In the genomic region with DNA sequence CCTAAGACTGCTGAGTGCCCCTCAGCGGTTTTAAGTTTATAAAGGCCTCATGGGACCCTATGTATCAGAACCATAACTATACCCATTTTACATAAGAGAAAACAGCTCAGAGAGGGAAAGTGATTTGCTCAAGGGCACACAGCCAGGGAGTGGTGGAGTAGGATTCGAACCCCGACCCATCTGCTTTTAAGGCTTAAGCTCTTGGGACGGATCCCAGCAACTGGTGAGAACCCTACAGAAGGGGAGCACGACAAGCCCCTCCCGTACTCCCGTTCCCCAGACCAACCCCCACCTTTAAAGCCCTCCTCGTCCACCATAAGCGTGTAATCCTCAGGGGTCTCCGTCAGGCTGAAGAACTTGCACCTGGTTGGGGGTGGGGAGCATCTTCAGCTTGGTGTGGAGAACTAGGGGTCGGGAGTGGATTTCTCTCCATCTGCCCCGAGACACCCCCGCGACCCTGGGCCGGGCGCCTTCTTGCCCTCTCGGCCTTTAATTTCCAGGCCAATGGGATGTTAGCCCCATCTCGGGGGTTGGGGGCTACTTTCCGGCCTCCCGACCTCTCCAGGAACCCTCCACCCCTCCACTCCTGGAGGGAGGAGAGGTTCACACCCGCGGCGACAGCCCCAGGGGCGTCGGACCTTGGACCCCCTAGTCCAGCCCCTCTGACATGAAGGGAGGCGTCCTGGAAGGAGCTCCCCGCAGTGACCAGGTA, we compare ENCODE assay signal across 8 cellular contexts. TPM values are rescaled to one million over a fixed set of nuclear protein-coding genes. Genes with fewer than 3 reads are reported as not detected.
DNase-seq lines count a peak whose midpoint lies in the region; ATAC-seq and TF ChIP-seq lines count a peak whose summit lies in the region.

No MANE protein-coding gene starts in this region.

- peaks cover 5% of the 10 kb centered on the region; the same call in 1 of the 2 replicates for H3F3A ChIP-seq in SU-DHL-6 (ENCODE audit: insufficient read depth)

- H3K36me3 ChIP-seq in SU-DHL-6 (ENCODE audit: low read length) (no peaks in the 10 kb centered on the region), fibroblast of lung (ENCODE audit: control insufficient read depth, insufficient read depth, low read length) (peaks cover 4% of the 10 kb centered on the region), psoas muscle (ENCODE audit: insufficient read depth in 1 of 2, low read depth in 1 of 2) (peaks cover 0 to 13% of the 10 kb centered on the region in 2 donors)

- DNase-seq in fibroblast of lung (ENCODE audit: low read depth in 2 of 2): no peak
- DNase-seq in psoas muscle: no peak
- no peak for DNase-seq in DMS53 treated with DMSO at 0.1 percent for 48 hours (lab: John Stamatoyannopoulos, UW; ENCODE audit: unreplicated experiment)
- DNase-seq in SIG-M5 treated with dmso at 0.1 percent for 504 hours (lab: John Stamatoyannopoulos, UW; ENCODE audit: unreplicated experiment): no peak
- DNase-seq in 8988T: no peak
- no peak for DNase-seq in posterior cingulate gyrus

- H3K9me2 ChIP-seq in SU-DHL-6 (replicated peaks; ENCODE audit: insufficient read depth, low read length): no peaks in the 10 kb centered on the region

- H3K27ac ChIP-seq in SU-DHL-6 (ENCODE audit: low read depth, low read length) (no peak overlapping the region), fibroblast of lung (ENCODE audit: insufficient read depth, low read length) (peak overlapping the region; percentile 46), psoas muscle (peak overlapping the region; percentile 76)

- no peak for TF ChIP-seq CTCF in SU-DHL-6 (IDR thresholded peaks at IDR 0.05; ENCODE audit: insufficient read depth, low read length, poor library complexity, severe bottlenecking)
- TF ChIP-seq CTCF in fibroblast of lung (conservative IDR thresholded peaks at IDR 0.05 in 1 of 2, IDR thresholded peaks at IDR 0.05 in 1 of 2; ENCODE audit: low read depth in 1 of 2, low read length in 2 of 2): no peak
- TF ChIP-seq CTCF in psoas muscle (IDR thresholded peaks at IDR 0.05): no peak

- intact Hi-C loops in psoas muscle (cut with DNase I): loop anchor here (1.0 to 2.0 kb wide), 2 partner anchors 68 to 98 kb away; partner anchors contain the start of genes RNF215 (in 1 of the 2) and SF3A1 (in 1 of the 2)
- intact Hi-C loops in posterior cingulate gyrus (cut with DNase I): loop anchor here (2.0 kb wide), 1 partner anchor 38 kb away; the partner anchor contains the start of gene TBC1D10A

- H3K9ac ChIP-seq in SU-DHL-6 (ENCODE audit: low read length) (peak overlapping the region; percentile 49), fibroblast of lung (ENCODE audit: insufficient read depth, low read length) (peak overlapping the region; percentile 65)

- no peaks in the 10 kb centered on the region for H4K20me1 ChIP-seq in SU-DHL-6 (ENCODE audit: low read depth, low read length)
- no peaks in the 10 kb centered on the region for H4K20me1 ChIP-seq in fibroblast of lung (ENCODE audit: control insufficient read depth, extremely low read depth, insufficient read depth, low read length)

- ATAC-seq in psoas muscle: no peak

- WGBS in psoas muscle, 3 donors: 8 to 10% (median 10%) methylated on average over 27 of the region's 27 CpGs

- H3K79me2 ChIP-seq in SU-DHL-6 (ENCODE audit: insufficient read depth, low read length): no peaks in the 10 kb centered on the region
- no peaks in the 10 kb centered on the region for H3K79me2 ChIP-seq in fibroblast of lung (ENCODE audit: control insufficient read depth, insufficient read depth, low read length)

- peak overlapping the region; percentile 61 for H3K4me3 ChIP-seq in GM08714 (ENCODE audit: low read length)
- peak overlapping the region; percentile 64 for H3K4me3 ChIP-seq in SU-DHL-6 (ENCODE audit: insufficient read depth, low read length, poor library complexity, severe bottlenecking)
- peak overlapping the region; percentile 62 to 82 (median 70) for H3K4me3 ChIP-seq in fibroblast of lung (replicated peaks in 1 of 4; ENCODE audit: control extremely low read depth in 1 of 4, insufficient read depth in 1 of 4, low read depth in 3 of 4, low read length in 4 of 4)
- peak overlapping the region; percentile 94 for H3K4me3 ChIP-seq in psoas muscle

- H3K9me3 ChIP-seq in SU-DHL-6 (ENCODE audit: insufficient read depth, low read length): no peaks in the 10 kb centered on the region
- no peaks in the 10 kb centered on the region for H3K9me3 ChIP-seq in fibroblast of lung (ENCODE audit: control insufficient read depth, insufficient read depth, low read depth, low read length)
- H3K9me3 ChIP-seq in psoas muscle: no peaks in the 10 kb centered on the region

- peak overlapping the region; percentile 84 for H2AFZ ChIP-seq in SU-DHL-6 (ENCODE audit: low read depth, low read length, severe bottlenecking)
- no peak overlapping the region for H2AFZ ChIP-seq in fibroblast of lung (ENCODE audit: low read length)

- H3K27me3 ChIP-seq in SU-DHL-6 (ENCODE audit: low read length): no peaks in the 10 kb centered on the region
- H3K27me3 ChIP-seq in fibroblast of lung (ENCODE audit: control insufficient read depth, insufficient read depth, low read length): no peaks in the 10 kb centered on the region
- no peaks in the 10 kb centered on the region for H3K27me3 ChIP-seq in psoas muscle (ENCODE audit: insufficient read depth in 3 of 3, low read length in 2 of 3)

- H3K4me2 ChIP-seq in SU-DHL-6 (ENCODE audit: low read depth, low read length, poor library complexity, severe bottlenecking): peak overlapping the region; percentile 73
- peak overlapping the region; percentile 89 for H3K4me2 ChIP-seq in fibroblast of lung (ENCODE audit: extremely low read depth, insufficient read depth, low read length)

- H3K4me1 ChIP-seq in fibroblast of lung (ENCODE audit: control insufficient read depth, extremely low read depth, insufficient read depth, low read length): peaks cover 15% of the 10 kb centered on the region
- H3K4me1 ChIP-seq in psoas muscle: peaks cover 22% of the 10 kb centered on the region

RNA-seq across cellular contexts. Expression of gene CASTOR1, which starts 0.7 kb away (rescaled TPM):
- total RNA-seq in fibroblast of lung (5.0 and 5.6 TPM in 2 replicates), psoas muscle (1 to 10 TPM in 3 of 4 donors, under 1 TPM in 1; 0.44 to 4.8 (median 2.2) TPM)
- polyA plus RNA-seq in fibroblast of lung (2.7 and 3.4 TPM in 2 replicates), psoas muscle (1 to 10 TPM; 1.9 to 5.1 (median 2.9) TPM)
- polyA plus RNA-seq in fibroblast of lung (2012): 4.5 and 4.7 TPM in 2 replicates
- 4.6 and 5.5 TPM in 2 replicates for polyA minus RNA-seq in fibroblast of lung (ENCODE audit: low replicate concordance)

RNA-seq across cellular contexts. Expression of gene OSM, which starts 21.9 kb away (rescaled TPM):
- total RNA-seq in fibroblast of lung (not detected in 2 replicates), psoas muscle (under 1 TPM in 2 of 4 donors, not detected in 2; 0.38 to 0.39 TPM)
- polyA plus RNA-seq in fibroblast of lung (not detected in 2 replicates), psoas muscle (under 1 TPM in 2 of 3 donors, not detected in 1; 0.08 TPM)
- not detected in 2 replicates for polyA plus RNA-seq in fibroblast of lung (2012)
- not detected in 2 replicates for polyA minus RNA-seq in fibroblast of lung (ENCODE audit: low replicate concordance)

RNA-seq across cellular contexts. Expression of gene TBC1D10A, which starts 38.2 kb away (rescaled TPM):
- total RNA-seq in fibroblast of lung (8.5 and 11.7 TPM in 2 replicates), psoas muscle (1 to 10 TPM; 2.9 to 4.8 (median 3.3) TPM)
- polyA plus RNA-seq in fibroblast of lung (9.2 and 10.8 TPM in 2 replicates), psoas muscle (1 to 10 TPM; 2.2 to 4.2 (median 2.9) TPM)
- 13.8 and 15.5 TPM in 2 replicates for polyA plus RNA-seq in fibroblast of lung (2012)
- 25.0 and 31.5 TPM in 2 replicates for polyA minus RNA-seq in fibroblast of lung (ENCODE audit: low replicate concordance)

RNA-seq across cellular contexts. Expression of gene LIF, which starts 42.0 kb away (rescaled TPM):
- total RNA-seq in fibroblast of lung (3.6 and 11.2 TPM in 2 replicates), psoas muscle (under 1 TPM in 3 of 4 donors, not detected in 1; 0.27 to 0.54 (median 0.38) TPM)
- polyA plus RNA-seq in fibroblast of lung (4.5 and 19.6 TPM in 2 replicates), psoas muscle (10 to 100 TPM in 1 of 3 donors, under 1 TPM in 2; 0.10 to 21.4 (median 0.14) TPM)
- 7.1 and 25.1 TPM in 2 replicates for polyA plus RNA-seq in fibroblast of lung (2012)
- polyA minus RNA-seq in fibroblast of lung (ENCODE audit: low replicate concordance): 40.6 and 97.7 TPM in 2 replicates
